In the genomic region with DNA sequence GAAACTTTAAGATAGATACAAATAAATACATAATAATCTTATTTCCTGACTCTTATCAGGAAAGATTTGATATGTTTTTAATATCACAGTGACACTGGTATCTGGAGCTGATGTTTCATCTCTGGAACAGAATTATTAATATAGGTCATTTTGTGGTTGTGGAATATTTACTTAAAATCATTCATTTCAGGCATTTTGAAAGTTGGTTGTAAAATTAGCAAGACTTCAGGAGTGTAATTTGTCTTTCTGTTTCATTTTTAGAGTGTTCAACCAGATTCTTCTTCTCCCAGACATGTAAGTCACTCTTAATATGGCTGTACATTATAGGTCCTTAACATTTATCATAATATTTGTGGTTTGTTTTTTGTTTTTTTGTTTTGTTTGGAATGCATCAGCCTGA, we compare ENCODE assay signal across 15 cellular contexts.
"Had no signal": no experiment of that assay in that cellular context is flagged by ENCODE, and none has a peak within 500 bp of the region (broad histone marks: within the 10 kb centered on the region; RNA-seq: fewer than 3 reads in every experiment).

No MANE protein-coding gene starts in this region.

- H3K4me3 Mint-ChIP-seq: dendritic cell treated with granulocyte-macrophage colony-stimulating factor and Interleukin-4, amounts not matched to agents 40 ng/mL and 50 ng/mL, for 4 days; mesothelial cell of epicardium; T-helper 17 cell had no signal

- H3K27me3 ChIP-seq: brain microvascular endothelial cell, transverse colon had no signal

- H3K27ac Mint-ChIP-seq: dendritic cell treated with granulocyte-macrophage colony-stimulating factor and Interleukin-4, amounts not matched to agents 40 ng/mL and 50 ng/mL, for 4 days had no signal

- H3K9me3 Mint-ChIP-seq: dendritic cell treated with granulocyte-macrophage colony-stimulating factor and Interleukin-4, amounts not matched to agents 40 ng/mL and 50 ng/mL, for 4 days had no signal

- H3K79me2 ChIP-seq: parathyroid adenoma had no signal

- H3K4me1 ChIP-seq: lower lobe of right lung, parathyroid adenoma had no signal

- H3K27ac ChIP-seq: brain microvascular endothelial cell, lower lobe of right lung, parathyroid adenoma, transverse colon had no signal

- H3K27me3 Mint-ChIP-seq: dendritic cell treated with granulocyte-macrophage colony-stimulating factor and Interleukin-4, amounts not matched to agents 40 ng/mL and 50 ng/mL, for 4 days; T-helper 17 cell had no signal

- DNase-seq: activated CD4-positive, CD25-positive, alpha-beta regulatory T cell treated with anti-CD3 and anti-CD28 coated beads, Interleukin-2, amount 50 U/mL, for 72 hours; activated naive CD4-positive, alpha-beta T cell; amygdala; brain microvascular endothelial cell; cerebellar nuclear complex; lower lobe of right lung; retina; SHP77 treated with DMSO at 0.1 percent for 48 hours; stimulated activated CD4-positive, alpha-beta T cell treated with anti-CD3 and anti-CD28 coated beads, Interleukin-4, amount 100 ng/mL, for 24 hours; T-helper 17 cell; transverse colon had no signal

- H2AFZ ChIP-seq: parathyroid adenoma had no signal

- H3K4me3 ChIP-seq: lower lobe of right lung, transverse colon had no signal

- ATAC-seq: esophagus mucosa, lower lobe of right lung, T-helper 17 cell had no signal

- H3K9me3 ChIP-seq: lower lobe of right lung, transverse colon had no signal
